In genomic region chr6:10403385-10404106, GRCh38 we compare ENCODE assay signal across 1 cellular context.
TF ChIP-seq lines count a peak whose summit lies in the region.

No MANE protein-coding gene starts in this region.

TF ChIP-seq in K562, 482 proteins besides CTCF, POLR2A, EP300 and RAD21 (continued from another document and continues in another):
- TF ChIP-seq FOXJ3 (CRISPR knock-in tag; IDR thresholded peaks at IDR 0.05): no peak
- TF ChIP-seq HDGF (IDR thresholded peaks at IDR 0.05): 0 out of 2 replicates have a peak, but pooled peaks have one; percentile 25
- TF ChIP-seq HNRNPH1 (optimal IDR thresholded peaks at IDR 0.05; ENCODE audit: low read depth, low read length): no peak
- TF ChIP-seq PCBP2 (IDR thresholded peaks at IDR 0.05; ENCODE audit: low read depth, low read length, poor library complexity, severe bottlenecking): no peak
- no peak for TF ChIP-seq ZNF347 (CRISPR knock-in tag; IDR thresholded peaks at IDR 0.05; ENCODE audit: low read depth)
- TF ChIP-seq ZNF551 (CRISPR knock-in tag; IDR thresholded peaks at IDR 0.05): no peak
- TF ChIP-seq NRF1 (conservative IDR thresholded peaks at IDR 0.05 in 1 of 2, IDR thresholded peaks at IDR 0.05 in 1 of 2): no peak
- TF ChIP-seq EP400 (IDR thresholded peaks at IDR 0.05): peak; percentile 26
- TF ChIP-seq SAFB (IDR thresholded peaks at IDR 0.05; ENCODE audit: borderline replicate concordance, low read depth, low read length): no peak
- TF ChIP-seq ZNF3 (CRISPR knock-in tag; IDR thresholded peaks at IDR 0.05): no peak
- TF ChIP-seq, protein P1, sequence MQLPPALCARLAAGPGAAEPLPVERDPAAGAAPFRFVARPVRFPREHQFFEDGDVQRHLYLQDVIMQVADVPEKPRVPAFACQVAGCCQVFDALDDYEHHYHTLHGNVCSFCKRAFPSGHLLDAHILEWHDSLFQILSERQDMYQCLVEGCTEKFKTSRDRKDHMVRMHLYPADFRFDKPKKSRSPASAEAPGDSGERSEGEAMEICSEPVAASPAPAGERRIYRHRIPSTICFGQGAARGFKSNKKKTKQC (CRISPR knock-in tag; IDR thresholded peaks at IDR 0.05): no peak
- peak; percentile 64 for TF ChIP-seq HDAC3 (IDR thresholded peaks at IDR 0.05; ENCODE audit: borderline replicate concordance, partially characterized antibody)
- TF ChIP-seq, protein P2, sequence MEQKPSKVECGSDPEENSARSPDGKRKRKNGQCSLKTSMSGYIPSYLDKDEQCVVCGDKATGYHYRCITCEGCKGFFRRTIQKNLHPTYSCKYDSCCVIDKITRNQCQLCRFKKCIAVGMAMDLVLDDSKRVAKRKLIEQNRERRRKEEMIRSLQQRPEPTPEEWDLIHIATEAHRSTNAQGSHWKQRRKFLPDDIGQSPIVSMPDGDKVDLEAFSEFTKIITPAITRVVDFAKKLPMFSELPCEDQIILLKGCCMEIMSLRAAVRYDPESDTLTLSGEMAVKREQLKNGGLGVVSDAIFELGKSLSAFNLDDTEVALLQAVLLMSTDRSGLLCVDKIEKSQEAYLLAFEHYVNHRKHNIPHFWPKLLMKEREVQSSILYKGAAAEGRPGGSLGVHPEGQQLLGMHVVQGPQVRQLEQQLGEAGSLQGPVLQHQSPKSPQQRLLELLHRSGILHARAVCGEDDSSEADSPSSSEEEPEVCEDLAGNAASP (IDR thresholded peaks at IDR 0.05): peak; percentile 33; the same call in 1 of the 2 replicates
- TF ChIP-seq NFRKB (IDR thresholded peaks at IDR 0.05; ENCODE audit: low read depth): peak; percentile 70
- no peak for TF ChIP-seq SMC3 (conservative IDR thresholded peaks at IDR 0.05; ENCODE audit: insufficient read depth, low read depth, low read length)
- no peak for TF ChIP-seq HIVEP1 (CRISPR knock-in tag; IDR thresholded peaks at IDR 0.05)
- TF ChIP-seq, protein P3, sequence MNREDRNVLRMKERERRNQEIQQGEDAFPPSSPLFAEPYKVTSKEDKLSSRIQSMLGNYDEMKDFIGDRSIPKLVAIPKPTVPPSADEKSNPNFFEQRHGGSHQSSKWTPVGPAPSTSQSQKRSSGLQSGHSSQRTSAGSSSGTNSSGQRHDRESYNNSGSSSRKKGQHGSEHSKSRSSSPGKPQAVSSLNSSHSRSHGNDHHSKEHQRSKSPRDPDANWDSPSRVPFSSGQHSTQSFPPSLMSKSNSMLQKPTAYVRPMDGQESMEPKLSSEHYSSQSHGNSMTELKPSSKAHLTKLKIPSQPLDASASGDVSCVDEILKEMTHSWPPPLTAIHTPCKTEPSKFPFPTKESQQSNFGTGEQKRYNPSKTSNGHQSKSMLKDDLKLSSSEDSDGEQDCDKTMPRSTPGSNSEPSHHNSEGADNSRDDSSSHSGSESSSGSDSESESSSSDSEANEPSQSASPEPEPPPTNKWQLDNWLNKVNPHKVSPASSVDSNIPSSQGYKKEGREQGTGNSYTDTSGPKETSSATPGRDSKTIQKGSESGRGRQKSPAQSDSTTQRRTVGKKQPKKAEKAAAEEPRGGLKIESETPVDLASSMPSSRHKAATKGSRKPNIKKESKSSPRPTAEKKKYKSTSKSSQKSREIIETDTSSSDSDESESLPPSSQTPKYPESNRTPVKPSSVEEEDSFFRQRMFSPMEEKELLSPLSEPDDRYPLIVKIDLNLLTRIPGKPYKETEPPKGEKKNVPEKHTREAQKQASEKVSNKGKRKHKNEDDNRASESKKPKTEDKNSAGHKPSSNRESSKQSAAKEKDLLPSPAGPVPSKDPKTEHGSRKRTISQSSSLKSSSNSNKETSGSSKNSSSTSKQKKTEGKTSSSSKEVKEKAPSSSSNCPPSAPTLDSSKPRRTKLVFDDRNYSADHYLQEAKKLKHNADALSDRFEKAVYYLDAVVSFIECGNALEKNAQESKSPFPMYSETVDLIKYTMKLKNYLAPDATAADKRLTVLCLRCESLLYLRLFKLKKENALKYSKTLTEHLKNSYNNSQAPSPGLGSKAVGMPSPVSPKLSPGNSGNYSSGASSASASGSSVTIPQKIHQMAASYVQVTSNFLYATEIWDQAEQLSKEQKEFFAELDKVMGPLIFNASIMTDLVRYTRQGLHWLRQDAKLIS (CRISPR knock-in tag; IDR thresholded peaks at IDR 0.05): no peak
- no peak for TF ChIP-seq SRSF9 (IDR thresholded peaks at IDR 0.05; ENCODE audit: borderline replicate concordance, low read depth, low read length)
- TF ChIP-seq TCFL5 (CRISPR knock-in tag; conservative IDR thresholded peaks at IDR 0.05): no peak
- TF ChIP-seq TEAD2 (tag; IDR thresholded peaks at IDR 0.05): no peak
- no peak for TF ChIP-seq KDM2B (CRISPR knock-in tag; IDR thresholded peaks at IDR 0.05)
- no peak for TF ChIP-seq FOXP1 (CRISPR knock-in tag; IDR thresholded peaks at IDR 0.05)
- TF ChIP-seq KAT2B (IDR thresholded peaks at IDR 0.05; ENCODE audit: low read depth, low read length): no peak
- no peak for TF ChIP-seq ZNF277 (CRISPR knock-in tag; IDR thresholded peaks at IDR 0.05; ENCODE audit: borderline replicate concordance)
- TF ChIP-seq NUFIP1 (IDR thresholded peaks at IDR 0.05; ENCODE audit: partially characterized antibody): no peak
- 0 out of 2 replicates have a peak, but pooled peaks have one; percentile 40 for TF ChIP-seq BHLHE40 (IDR thresholded peaks at IDR 0.05; ENCODE audit: low read length)
- no peak for TF ChIP-seq TAL1 (IDR thresholded peaks at IDR 0.05)
- TF ChIP-seq ZKSCAN8 (CRISPR knock-in tag; IDR thresholded peaks at IDR 0.05): no peak
- TF ChIP-seq, protein P4, sequence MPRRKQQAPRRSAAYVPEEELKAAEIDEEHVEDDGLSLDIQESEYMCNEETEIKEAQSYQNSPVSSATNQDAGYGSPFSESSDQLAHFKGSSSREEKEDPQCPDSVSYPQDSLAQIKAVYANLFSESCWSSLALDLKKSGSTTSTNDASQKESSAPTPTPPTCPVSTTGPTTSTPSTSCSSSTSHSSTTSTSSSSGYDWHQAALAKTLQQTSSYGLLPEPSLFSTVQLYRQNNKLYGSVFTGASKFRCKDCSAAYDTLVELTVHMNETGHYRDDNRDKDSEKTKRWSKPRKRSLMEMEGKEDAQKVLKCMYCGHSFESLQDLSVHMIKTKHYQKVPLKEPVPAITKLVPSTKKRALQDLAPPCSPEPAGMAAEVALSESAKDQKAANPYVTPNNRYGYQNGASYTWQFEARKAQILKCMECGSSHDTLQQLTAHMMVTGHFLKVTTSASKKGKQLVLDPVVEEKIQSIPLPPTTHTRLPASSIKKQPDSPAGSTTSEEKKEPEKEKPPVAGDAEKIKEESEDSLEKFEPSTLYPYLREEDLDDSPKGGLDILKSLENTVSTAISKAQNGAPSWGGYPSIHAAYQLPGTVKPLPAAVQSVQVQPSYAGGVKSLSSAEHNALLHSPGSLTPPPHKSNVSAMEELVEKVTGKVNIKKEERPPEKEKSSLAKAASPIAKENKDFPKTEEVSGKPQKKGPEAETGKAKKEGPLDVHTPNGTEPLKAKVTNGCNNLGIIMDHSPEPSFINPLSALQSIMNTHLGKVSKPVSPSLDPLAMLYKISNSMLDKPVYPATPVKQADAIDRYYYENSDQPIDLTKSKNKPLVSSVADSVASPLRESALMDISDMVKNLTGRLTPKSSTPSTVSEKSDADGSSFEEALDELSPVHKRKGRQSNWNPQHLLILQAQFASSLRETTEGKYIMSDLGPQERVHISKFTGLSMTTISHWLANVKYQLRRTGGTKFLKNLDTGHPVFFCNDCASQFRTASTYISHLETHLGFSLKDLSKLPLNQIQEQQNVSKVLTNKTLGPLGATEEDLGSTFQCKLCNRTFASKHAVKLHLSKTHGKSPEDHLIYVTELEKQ (CRISPR knock-in tag; IDR thresholded peaks at IDR 0.05): no peak
- no peak for TF ChIP-seq XRCC4 (IDR thresholded peaks at IDR 0.05; ENCODE audit: extremely low read depth, insufficient read depth, insufficient read length)
- TF ChIP-seq CHD4 (IDR thresholded peaks at IDR 0.05; ENCODE audit: insufficient read depth, insufficient replicate concordance, low read depth, low read length, poor library complexity, severe bottlenecking): no peak
- TF ChIP-seq PHF8 (IDR thresholded peaks at IDR 0.05; ENCODE audit: borderline replicate concordance, low read length): no peak; the same call in 1 of the 2 replicates
- TF ChIP-seq HNRNPK (IDR thresholded peaks at IDR 0.05; ENCODE audit: low read depth, low read length, poor library complexity, severe bottlenecking): no peak
- no peak for TF ChIP-seq BCL6 (CRISPR knock-in tag; IDR thresholded peaks at IDR 0.05)
- TF ChIP-seq COPS2 (conservative IDR thresholded peaks at IDR 0.05): no peak
- no peak; the same call in 1 of the 2 replicates for TF ChIP-seq STAT6 (CRISPR knock-in tag; IDR thresholded peaks at IDR 0.05)
- TF ChIP-seq POU5F1 (IDR thresholded peaks at IDR 0.05; ENCODE audit: borderline replicate concordance, low read depth, low read length, partially characterized antibody): peak; percentile 50
- TF ChIP-seq POLR3G (IDR thresholded peaks at IDR 0.05; ENCODE audit: extremely low read depth, insufficient read length, insufficient replicate concordance): no peak
- TF ChIP-seq, protein P5, sequence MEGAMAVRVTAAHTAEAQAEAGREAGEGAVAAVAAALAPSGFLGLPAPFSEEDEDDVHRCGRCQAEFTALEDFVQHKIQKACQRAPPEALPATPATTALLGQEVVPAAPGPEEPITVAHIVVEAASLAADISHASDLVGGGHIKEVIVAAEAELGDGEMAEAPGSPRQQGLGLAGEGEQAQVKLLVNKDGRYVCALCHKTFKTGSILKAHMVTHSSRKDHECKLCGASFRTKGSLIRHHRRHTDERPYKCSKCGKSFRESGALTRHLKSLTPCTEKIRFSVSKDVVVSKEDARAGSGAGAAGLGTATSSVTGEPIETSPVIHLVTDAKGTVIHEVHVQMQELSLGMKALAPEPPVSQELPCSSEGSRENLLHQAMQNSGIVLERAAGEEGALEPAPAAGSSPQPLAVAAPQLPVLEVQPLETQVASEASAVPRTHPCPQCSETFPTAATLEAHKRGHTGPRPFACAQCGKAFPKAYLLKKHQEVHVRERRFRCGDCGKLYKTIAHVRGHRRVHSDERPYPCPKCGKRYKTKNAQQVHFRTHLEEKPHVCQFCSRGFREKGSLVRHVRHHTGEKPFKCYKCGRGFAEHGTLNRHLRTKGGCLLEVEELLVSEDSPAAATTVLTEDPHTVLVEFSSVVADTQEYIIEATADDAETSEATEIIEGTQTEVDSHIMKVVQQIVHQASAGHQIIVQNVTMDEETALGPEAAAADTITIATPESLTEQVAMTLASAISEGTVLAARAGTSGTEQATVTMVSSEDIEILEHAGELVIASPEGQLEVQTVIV (CRISPR knock-in tag; IDR thresholded peaks at IDR 0.05; ENCODE audit: borderline replicate concordance): no peak
- no peak for TF ChIP-seq SFPQ (IDR thresholded peaks at IDR 0.05; ENCODE audit: low read depth, low read length)
- TF ChIP-seq ZBTB17 (CRISPR knock-in tag; IDR thresholded peaks at IDR 0.05): no peak; the same call in 1 of the 2 replicates
- no peak for TF ChIP-seq HLTF (IDR thresholded peaks at IDR 0.05)
- no peak for TF ChIP-seq SLC30A9 (CRISPR knock-in tag; IDR thresholded peaks at IDR 0.05)
- no peak for TF ChIP-seq CBX1 (IDR thresholded peaks at IDR 0.05; ENCODE audit: low read depth)
- TF ChIP-seq TFAM (CRISPR knock-in tag; conservative IDR thresholded peaks at IDR 0.05): no peak
- TF ChIP-seq LEF1 (IDR thresholded peaks at IDR 0.05): peak; percentile 25; the same call in 1 of the 2 replicates
- peak; percentile 23 for TF ChIP-seq SUPT5H (IDR thresholded peaks at IDR 0.05)
- no peak for TF ChIP-seq HMG20A (CRISPR knock-in tag; conservative IDR thresholded peaks at IDR 0.05)
- TF ChIP-seq GTF2F1 (IDR thresholded peaks at IDR 0.05; ENCODE audit: low read depth, low read length): no peak
- TF ChIP-seq ZNF134 (CRISPR knock-in tag; conservative IDR thresholded peaks at IDR 0.05): no peak
- no peak for TF ChIP-seq CCAR2 (IDR thresholded peaks at IDR 0.05; ENCODE audit: low read depth, low read length)
- no peak for TF ChIP-seq POLR2B (IDR thresholded peaks at IDR 0.05; ENCODE audit: low read depth, partially characterized antibody)
- no peak for TF ChIP-seq HCFC1 (IDR thresholded peaks at IDR 0.05; ENCODE audit: low read depth, low read length)
- TF ChIP-seq MAFG (tag; conservative IDR thresholded peaks at IDR 0.05): no peak
